ENCODE assay signal across 10 cellular contexts in the genomic region with DNA sequence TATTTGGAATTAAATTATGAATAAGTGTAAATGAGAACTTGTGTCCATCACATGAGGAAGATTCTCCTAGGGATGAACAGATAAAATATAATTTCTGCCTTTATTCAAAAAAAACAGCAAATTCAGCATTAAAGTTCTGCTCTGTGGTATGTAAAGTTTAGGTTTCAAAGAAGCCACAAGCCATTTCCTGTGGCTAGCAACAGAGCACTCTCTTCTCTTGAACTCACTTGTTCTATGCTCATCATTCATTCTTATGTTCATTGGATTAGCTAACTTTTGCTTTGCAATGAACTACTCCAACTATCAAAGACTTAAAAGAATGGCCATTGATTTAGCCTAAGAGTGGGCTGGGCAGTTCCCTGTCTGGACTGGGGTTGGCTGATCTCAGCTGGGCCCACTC. TPM values are rescaled to one million over a fixed set of nuclear protein-coding genes. Genes with fewer than 3 reads are reported as not detected.
DNase-seq lines count a peak whose midpoint lies in the region; ATAC-seq and TF ChIP-seq lines count a peak whose summit lies in the region.
"Had no signal": no experiment of that assay in that cellular context is flagged by ENCODE, and none has a peak within 500 bp of the region (broad histone marks: within the 10 kb centered on the region; RNA-seq: fewer than 3 reads in every experiment).

No MANE protein-coding gene starts in this region.

- H3K4me3 ChIP-seq in colonic mucosa, result no peak overlapping the region

- no peak overlapping the region for H3K27ac ChIP-seq in colonic mucosa

- peaks cover 0 to 38% of the 10 kb centered on the region in 2 donors for H3K27me3 Mint-ChIP-seq in effector memory CD8-positive, alpha-beta T cell

- H3K36me3 Mint-ChIP-seq in effector memory CD8-positive, alpha-beta T cell (ENCODE audit: insufficient read depth), result no peaks in the 10 kb centered on the region

- H3K4me1 Mint-ChIP-seq in effector memory CD8-positive, alpha-beta T cell (ENCODE audit: low read depth in 2 of 2), result peaks cover 15 to 24% of the 10 kb centered on the region in 2 donors

- H3K9me3 ChIP-seq in colonic mucosa, result no peaks in the 10 kb centered on the region

- no peaks in the 10 kb centered on the region for H3K27me3 ChIP-seq in colonic mucosa

- DNase-seq in effector memory CD8-positive, alpha-beta T cell, result peak in 1 of 3 experiments; percentile 18
- DNase-seq in effector CD8-positive, alpha-beta T cell (lab: John Stamatoyannopoulos, UW), result no peak
- no peak for DNase-seq in colonic mucosa
- DNase-seq in effector CD4-positive, alpha-beta T cell, result no peak
- DNase-seq: caudate nucleus, NCI-H2081 treated with DMSO at 0.1 percent for 48 hours, retina had no signal

- TF ChIP-seq CTCF in colonic mucosa (IDR thresholded peaks at IDR 0.05), result no peak

- ATAC-seq in GM18858 (IDR thresholded peaks at IDR 0.05; ENCODE audit: unreplicated experiment) (peak; percentile 83), GM21526 (IDR thresholded peaks at IDR 0.05; ENCODE audit: low FRiP score, unreplicated experiment) (peak; percentile 78), HG03469 (IDR thresholded peaks at IDR 0.05; ENCODE audit: unreplicated experiment) (peak; percentile 91)
- ATAC-seq in effector memory CD8-positive, alpha-beta T cell (replicated peaks), result peak; percentile 98

- peak overlapping the region; percentile 47 to 61 for H3K4me3 Mint-ChIP-seq in effector memory CD8-positive, alpha-beta T cell

- no peaks in the 10 kb centered on the region for H3K4me1 ChIP-seq in colonic mucosa

- H3K36me3 ChIP-seq in colonic mucosa, result no peaks in the 10 kb centered on the region

- no peak overlapping the region for H3K9ac ChIP-seq in colonic mucosa (ENCODE audit: low read depth in 2 of 2, low read length in 2 of 2)

- H3K27ac Mint-ChIP-seq in effector memory CD8-positive, alpha-beta T cell, result no peak overlapping the region

- H3K9me3 Mint-ChIP-seq in effector memory CD8-positive, alpha-beta T cell, result no peaks in the 10 kb centered on the region

- intact Hi-C loops in colonic mucosa (cut with DNase I), result no loop called here

RNA-seq across cellular contexts. Expression of a gene that starts 20.8 kb away (rescaled TPM):
- 10 to 100 TPM; 36.7 to 51.4 TPM for total RNA-seq in colonic mucosa

RNA-seq across cellular contexts. Expression of a gene that starts 39.1 kb away (rescaled TPM):
- not detected for total RNA-seq in colonic mucosa
